In the genomic region with DNA sequence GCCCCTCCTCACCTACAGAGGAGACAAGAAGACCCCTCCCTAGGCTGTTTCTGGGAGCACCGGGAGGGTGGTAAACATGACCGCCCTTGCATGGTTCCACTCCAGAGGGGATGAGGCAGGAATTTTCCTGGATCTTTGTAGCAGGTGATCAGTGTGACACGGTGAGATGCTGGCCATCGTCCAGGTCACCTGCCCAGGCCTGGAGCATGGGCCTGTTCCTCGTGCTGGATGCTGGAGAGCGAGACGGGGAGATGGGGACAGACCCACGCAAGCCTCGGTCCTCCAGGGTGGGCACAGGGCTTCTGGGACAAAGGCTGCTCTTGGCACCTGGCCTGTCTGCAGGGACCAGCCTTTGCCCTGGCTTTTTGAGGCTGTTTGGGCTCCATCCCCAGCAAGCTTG, we compare ENCODE assay signal across 17 cellular contexts. TPM values are rescaled to one million over a fixed set of nuclear protein-coding genes. Genes with fewer than 3 reads are reported as not detected.
A peak's percentile ranks its signal among the peaks of the same experiment; 100 is the strongest.
DNase-seq lines count a peak whose midpoint lies in the region; ATAC-seq, FAIRE-seq and TF ChIP-seq lines count a peak whose summit lies in the region.
"Had no signal": no experiment of that assay in that cellular context is flagged by ENCODE, and none has a peak within 500 bp of the region (broad histone marks: within the 10 kb centered on the region; RNA-seq: fewer than 3 reads in every experiment).

No MANE protein-coding gene starts in this region.

- H3K9ac ChIP-seq in H1 (replicated peaks in 1 of 4; ENCODE audit: extremely low read depth in 1 of 4, low read depth in 3 of 4, low read length in 3 of 4): no peak overlapping the region
- H3K9ac ChIP-seq: BLaER1 had no signal

- H3K4me3 ChIP-seq in H1 (ENCODE audit: extremely low read depth in 1 of 4, insufficient read depth in 2 of 4, low read depth in 3 of 4, low read length in 4 of 4): no peak overlapping the region
- H3K4me3 ChIP-seq: BLaER1 had no signal

- H2BK20ac ChIP-seq in H1 (ENCODE audit: low read length): no peak overlapping the region

- POLR2A ChIA-PET in H1 (lab: Charles Lee; ENCODE audit: partially characterized antibody): no interaction called here

- peak; percentile 38 for DNase-seq in DMS53 (lab: John Stamatoyannopoulos, UW)
- no peak for DNase-seq in DMS53 treated with DMSO at 0.1 percent for 48 hours (lab: John Stamatoyannopoulos, UW; ENCODE audit: unreplicated experiment)
- peak; percentile 31 for DNase-seq in Right ventricle myocardium superior
- no peak for DNase-seq in left cardiac atrium
- no peak for DNase-seq in H1 (ENCODE audit: low read depth in 1 of 2, low spot score in 2 of 2)
- no peak for DNase-seq in type B pancreatic cell (ENCODE audit: extremely low spot score, unreplicated experiment)
- DNase-seq in amniotic stem cell (lab: John Stamatoyannopoulos, UW): no peak
- DNase-seq: AML-193; Caco-2; CD8-positive, alpha-beta memory T cell; EL; GF-D8 had no signal

- H3K27me3 ChIP-seq in H1 (replicated peaks in 1 of 4; ENCODE audit: control insufficient read depth in 3 of 4, extremely low read depth in 1 of 4, insufficient read depth in 3 of 4, low read length in 3 of 4): no peaks in the 10 kb centered on the region; a peak in 2 of 7 replicates
- H3K27me3 ChIP-seq: BLaER1 had no signal

- no peak overlapping the region for H2BK120ac ChIP-seq in H1 (replicated peaks; ENCODE audit: low read depth, low read length)

- no peak overlapping the region for H3K56ac ChIP-seq in H1 (replicated peaks; ENCODE audit: insufficient read length, low read depth, low read length)

- no peaks in the 10 kb centered on the region for H3K27me3 Mint-ChIP-seq in type B pancreatic cell

- CTCF ChIA-PET in H1 (lab: Charles Lee; ENCODE audit: partially characterized antibody): interaction anchor here (0.6 to 1.1 kb wide), 5 partner anchors 15 to 181 kb away, joined by 3 to 4 read pairs (median 3); no protein-coding TSS in a partner anchor

- 0 out of 2 replicates have a peak overlapping the region, but pooled peaks have one; percentile 32 for H3K18ac ChIP-seq in H1 (ENCODE audit: extremely low read depth, low read length)

- H3K4ac ChIP-seq in H1 (replicated peaks; ENCODE audit: insufficient read length, low read depth, low read length): no peak overlapping the region

- H4K5ac ChIP-seq in H1 (ENCODE audit: insufficient read length, low read depth, low read length): no peak overlapping the region

- no peak overlapping the region for H3K23ac ChIP-seq in H1 (ENCODE audit: insufficient read length)

- WGBS in H1 (ENCODE audit: extremely low coverage in 1 of 2, insufficient coverage in 1 of 2, insufficient read length in 1 of 2, insufficient replicate concordance in 2 of 2, low coverage in 1 of 2, low lambda C conversion rate in 2 of 2, missing lambda C conversion rate in 1 of 2), 2 experiments: 87% methylated on average over 9 of the region's 9 CpGs; no CpG with 5 or more reads in 1 of the 2 experiments

- H4K91ac ChIP-seq in H1 (replicated peaks; ENCODE audit: insufficient read length, low read length): no peak overlapping the region

- H3K4me1 ChIP-seq in H1 (replicated peaks in 1 of 4; ENCODE audit: control insufficient read depth in 3 of 4, insufficient read depth in 4 of 4, low read length in 3 of 4): peaks cover 0 to 37% (median 14%) of the 10 kb centered on the region in 4 experiments; a peak in 6 of 7 replicates
- H3K4me1 ChIP-seq: Caco-2 had no signal

- no peaks in the 10 kb centered on the region for H3K9me3 Mint-ChIP-seq in type B pancreatic cell
- H3K9me3 Mint-ChIP-seq: CD8-positive, alpha-beta memory T cell had no signal

- no peaks in the 10 kb centered on the region for H3K79me1 ChIP-seq in H1 (ENCODE audit: low read depth, low read length)

- H3K9me3 ChIP-seq in H1 (ENCODE audit: insufficient read depth in 2 of 2, low read depth in 1 of 2, low read length in 1 of 2): no peaks in the 10 kb centered on the region
- H3K9me3 ChIP-seq: BLaER1, Caco-2 had no signal

- no peak overlapping the region for H3K27ac ChIP-seq in H1 (ENCODE audit: low read depth, low read length)
- H3K27ac ChIP-seq: 22Rv1, BLaER1 had no signal

- H4K8ac ChIP-seq in H1 (ENCODE audit: extremely low read depth, insufficient read depth, low read length): no peak overlapping the region

- no peak overlapping the region for H2AFZ ChIP-seq in H1 (ENCODE audit: low read length)

- no peak overlapping the region for H3K14ac ChIP-seq in H1 (ENCODE audit: insufficient read length)

- no peaks in the 10 kb centered on the region for H3K36me3 Mint-ChIP-seq in type B pancreatic cell
- H3K36me3 Mint-ChIP-seq: CD8-positive, alpha-beta memory T cell had no signal

- no peak for TF ChIP-seq EP300 in H1 (IDR thresholded peaks at IDR 0.05; ENCODE audit: borderline replicate concordance in 1 of 2, low read depth in 2 of 2, low read length in 2 of 2)

- H2BK5ac ChIP-seq in H1 (ENCODE audit: low read depth, low read length): no peak overlapping the region

- peak overlapping the region; percentile 72; the same call in 1 of the 2 replicates for H2BK15ac ChIP-seq in H1 (ENCODE audit: low read length)

- H3K23me2 ChIP-seq in H1 (ENCODE audit: low read depth, low read length): no peaks in the 10 kb centered on the region

- FAIRE-seq in H1 (lab: Jason Lieb, UNC): no peak
- FAIRE-seq: H54 had no signal

- H3K36me3 ChIP-seq in H1 (ENCODE audit: control insufficient read depth in 2 of 4, insufficient read depth in 4 of 4, low read length in 3 of 4): no peaks in the 10 kb centered on the region
- H3K36me3 ChIP-seq: BLaER1 had no signal

- no peaks in the 10 kb centered on the region for H3K79me2 ChIP-seq in H1 (ENCODE audit: control insufficient read depth in 1 of 2, insufficient read depth in 2 of 2, low read length in 2 of 2)

- no peak for TF ChIP-seq POLR2A in H1 (IDR thresholded peaks at IDR 0.05; ENCODE audit: control extremely low read depth in 1 of 2, low read depth in 2 of 2, low read length in 2 of 2)

- no peak for TF ChIP-seq RAD21 in H1 (IDR thresholded peaks at IDR 0.05 in 1 of 2, conservative IDR thresholded peaks at IDR 0.05 in 1 of 2; ENCODE audit: low read depth in 2 of 2, low read length in 2 of 2)

- H3K27ac Mint-ChIP-seq in type B pancreatic cell: peak overlapping the region; percentile 21
- H3K27ac Mint-ChIP-seq: CD8-positive, alpha-beta memory T cell had no signal

- ATAC-seq in Right ventricle myocardium superior (ENCODE audit: poor library complexity) (no peak), left cardiac atrium (no peak), GM18909 (IDR thresholded peaks at IDR 0.05; ENCODE audit: poor library complexity, unreplicated experiment) (no peak)
- ATAC-seq: HCT116 had no signal

- H3K4me1 Mint-ChIP-seq in type B pancreatic cell (ENCODE audit: unreplicated experiment): peaks cover 16% of the 10 kb centered on the region
- H3K4me1 Mint-ChIP-seq: CD8-positive, alpha-beta memory T cell had no signal

- no peaks in the 10 kb centered on the region for H4K20me1 ChIP-seq in H1 (replicated peaks in 1 of 2; ENCODE audit: control insufficient read depth in 1 of 2, insufficient read depth in 2 of 2, low read length in 2 of 2)
- H4K20me1 ChIP-seq: BLaER1 had no signal

- no peak overlapping the region for H3K4me2 ChIP-seq in H1 (ENCODE audit: insufficient read depth in 1 of 2, low read depth in 2 of 2, low read length in 2 of 2)
- H3K4me2 ChIP-seq: BLaER1 had no signal

- H2AK5ac ChIP-seq in H1 (ENCODE audit: low read depth, low read length): no peak overlapping the region

- intact Hi-C loops in Right ventricle myocardium superior (cut with DNase I): no loop called here
- intact Hi-C loops in left cardiac atrium (cut with DNase I): no loop called here

- no peak for TF ChIP-seq CTCF in H1 (IDR thresholded peaks at IDR 0.05; ENCODE audit: control extremely low read depth in 1 of 3, insufficient read depth in 1 of 3, low read depth in 1 of 3, low read length in 3 of 3)
- no peak for TF ChIP-seq CTCF in type B pancreatic cell (conservative IDR thresholded peaks at IDR 0.05)

- H2BK12ac ChIP-seq in H1 (ENCODE audit: low read depth, low read length): peak overlapping the region; percentile 50; the same call in 1 of the 2 replicates

- no peak overlapping the region for H3K4me3 Mint-ChIP-seq in type B pancreatic cell
- H3K4me3 Mint-ChIP-seq: CD8-positive, alpha-beta memory T cell had no signal

TF ChIP-seq in H1, 55 proteins besides CTCF, POLR2A, EP300 and RAD21:
- TF ChIP-seq GABPA (IDR thresholded peaks at IDR 0.05; ENCODE audit: borderline replicate concordance, insufficient read depth, low read length) (no peak), EGR1 (IDR thresholded peaks at IDR 0.05; ENCODE audit: borderline replicate concordance, low read depth, low read length) (no peak)
TF ChIP-seq in H1: peak in this region for 0.

RNA-seq across cellular contexts. Expression of a gene that starts 46.2 kb away (rescaled TPM):
- not detected for total RNA-seq in Right ventricle myocardium superior
- not detected for total RNA-seq in left cardiac atrium
- 0.17 and 0.35 TPM in 2 replicates for total RNA-seq in H1 (2021; fragmentation: NEBNext Ultra II Directional; extraction: Animal tissue kit (Norgen Biotek cat#: 25700))
- 0.06 and 0.22 TPM in 2 replicates for polyA plus RNA-seq in H1 (2011; rRNA removed)
- 0.14 TPM for polyA plus RNA-seq in H1 (2011; cell fraction: cytosol; rRNA removed)
- not detected for polyA plus RNA-seq in H1 (2011; cell fraction: nucleus; rRNA removed)
- 0.11 to 0.15 TPM in 2 of 4 replicates, not detected in the others for polyA plus RNA-seq in H1 (2012, experiment 1 of 2)
- not detected for polyA plus RNA-seq in H1 (2012, experiment 2 of 2)
- polyA plus RNA-seq in H1 (2013, experiment 1 of 2): 0.49 TPM
- 0.40 TPM for polyA plus RNA-seq in H1 (2013, experiment 2 of 2)
- polyA minus RNA-seq in H1 (2011; rRNA and poly(A)+ RNA removed): not detected in 2 replicates
- polyA minus RNA-seq in H1 (2011; cell fraction: cytosol; rRNA and poly(A)+ RNA removed): not detected
- not detected for polyA minus RNA-seq in H1 (2011; cell fraction: nucleus; rRNA and poly(A)+ RNA removed)
- not detected in 2 replicates for total RNA-seq in type B pancreatic cell (ENCODE audit: low replicate concordance)
- total RNA-seq: Caco-2; CD8-positive, alpha-beta memory T cell had no signal
- polyA plus RNA-seq: CD8-positive, alpha-beta memory T cell had no signal

Comparison
In these comparisons a context has a peak if more than half of its experiments do, and no peak if none do; other contexts are left out.
1. DNase-seq: peak in DMS53 (single experiment) and Right ventricle myocardium superior (single experiment); none in DMS53 treated with DMSO at 0.1 percent for 48 hours (single experiment), left cardiac atrium (single experiment), H1 (0 of 2), type B pancreatic cell (single experiment) and amniotic stem cell (single experiment).